Comparison of ENCODE assay signal across 23 cellular contexts in the genomic region with DNA sequence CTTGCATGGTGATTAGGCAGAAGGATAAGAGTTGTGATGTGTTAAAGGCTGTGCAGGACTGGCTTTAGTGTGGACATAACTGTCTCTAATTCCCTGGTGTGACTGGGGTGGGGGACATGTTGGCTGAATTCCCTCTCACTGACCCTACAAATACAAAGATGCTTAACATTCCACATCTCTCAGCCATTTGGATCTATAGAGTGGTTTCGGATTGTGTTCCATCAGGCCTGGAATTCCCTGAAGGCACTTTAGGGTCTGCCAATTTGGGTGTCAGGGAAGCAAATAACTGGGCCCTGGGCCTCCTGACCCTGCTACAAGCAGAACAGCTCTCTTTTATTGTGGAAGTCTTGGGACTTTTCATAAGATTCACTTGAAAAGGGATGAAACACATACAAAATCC.
"Had no signal": no experiment of that assay in that cellular context is flagged by ENCODE, and none has a peak within 500 bp of the region (broad histone marks: within the 10 kb centered on the region; RNA-seq: fewer than 3 reads in every experiment).

No MANE protein-coding gene starts in this region.

- H3K36me3 Mint-ChIP-seq: natural killer cell had no signal

- H3K27me3 ChIP-seq: heart left ventricle, suprapubic skin, tibial artery, upper lobe of left lung, uterus had no signal

- H3K4me3 Mint-ChIP-seq: effector memory CD8-positive, alpha-beta T cell; natural killer cell; neural crest cell had no signal

- DNase-seq: central memory CD4-positive, alpha-beta T cell; cortex of kidney; dorsolateral prefrontal cortex; effector memory CD8-positive, alpha-beta T cell; foreskin melanocyte; heart left ventricle; hippocampal formation; kidney glomerular epithelial cell; mammary epithelial cell; mucosa of descending colon; natural killer cell; occipital lobe; small intestine; stimulated activated CD4-positive, alpha-beta T cell treated with anti-CD3 and anti-CD28 coated beads, Interleukin-2, amount 100 ng/mL, for 48 hours; stimulated activated naive CD4-positive, alpha-beta T cell treated with Interleukin-2 at 50 U/mL for 16 hours; tibial artery; upper lobe of left lung; uterus had no signal

- H3K4me1 ChIP-seq: prostate gland had no signal

- H3K27ac ChIP-seq: dorsolateral prefrontal cortex, parathyroid adenoma, prostate gland, suprapubic skin, tibial artery, upper lobe of left lung, uterus had no signal

- H3K9me3 Mint-ChIP-seq: effector memory CD8-positive, alpha-beta T cell; natural killer cell; neural crest cell had no signal

- H2AFZ ChIP-seq: parathyroid adenoma had no signal

- H3K9me3 ChIP-seq: mucosa of descending colon, prostate gland, suprapubic skin, tibial artery, upper lobe of left lung, uterus had no signal

- H3K27ac Mint-ChIP-seq: effector memory CD8-positive, alpha-beta T cell; natural killer cell had no signal

- H3K4me3 ChIP-seq: dorsolateral prefrontal cortex, heart left ventricle, mucosa of descending colon, prostate gland, suprapubic skin, tibial artery, upper lobe of left lung, uterus had no signal

- H3K36me3 ChIP-seq: heart left ventricle, prostate gland, suprapubic skin, tibial artery, upper lobe of left lung, uterus had no signal

- H3K9ac ChIP-seq: parathyroid adenoma had no signal

- H3K4me1 Mint-ChIP-seq: natural killer cell had no signal

- ATAC-seq: effector memory CD8-positive, alpha-beta T cell; heart left ventricle; mucosa of descending colon; natural killer cell; sciatic nerve had no signal
